Comparison of ENCODE assay signal across 31 cellular contexts in genomic region chr4:6013564-6013963, GRCh38. TPM values are rescaled to one million over a fixed set of nuclear protein-coding genes. Genes with fewer than 3 reads are reported as not detected.
DNase-seq lines count a peak whose midpoint lies in the region; ATAC-seq, FAIRE-seq and TF ChIP-seq lines count a peak whose summit lies in the region.
"Had no signal": no experiment of that assay in that cellular context is flagged by ENCODE, and none has a peak within 500 bp of the region (broad histone marks: within the 10 kb centered on the region; RNA-seq: fewer than 3 reads in every experiment).

No MANE protein-coding gene starts in this region.

- H3K36me3 ChIP-seq in bronchial epithelial cell (ENCODE audit: control insufficient read depth, insufficient read depth, low read length) (no peaks in the 10 kb centered on the region), kidney (ENCODE audit: control insufficient read depth in 1 of 2, insufficient read depth in 2 of 2, low read length in 2 of 2) (no peaks in the 10 kb centered on the region)
- H3K36me3 ChIP-seq: BE2C, BLaER1 had no signal

- DNase-seq in WTC11 (ENCODE audit: low spot score) (no peak), bronchial epithelial cell (ENCODE audit: low read depth) (no peak), kidney (peak; percentile 37), MCF 10A (ENCODE audit: unreplicated experiment) (no peak)
- DNase-seq: 8988T; ACHN; BE2C; C1 segment of cervical spinal cord; CD4-positive, alpha-beta memory T cell; CD4-positive, CD25-positive, alpha-beta regulatory T cell; CD8-positive, alpha-beta memory T cell; COR-L47; DMS 273 treated with DMSO at 0.1 percent for 48 hours; DMS153; DMS53; DMS79; DND-41; EL; GDM1 had no signal

- H3K4me3 Mint-ChIP-seq in WTC11 (no peak overlapping the region), MCF 10A (ENCODE audit: unreplicated experiment) (no peak overlapping the region)
- H3K4me3 Mint-ChIP-seq: CD14-positive monocyte; CD4-positive, alpha-beta memory T cell; CD4-positive, CD25-positive, alpha-beta regulatory T cell; CD8-positive, alpha-beta memory T cell had no signal

- ATAC-seq in WTC11 (no peak), GM21619 (IDR thresholded peaks at IDR 0.05; ENCODE audit: unreplicated experiment) (no peak), HG03108 (IDR thresholded peaks at IDR 0.05; ENCODE audit: unreplicated experiment) (no peak)
- ATAC-seq: GM12878 had no signal

- peaks cover 14% of the 10 kb centered on the region for H3K27me3 Mint-ChIP-seq in WTC11 (ENCODE audit: low read depth)
- no peaks in the 10 kb centered on the region for H3K27me3 Mint-ChIP-seq in MCF 10A (ENCODE audit: insufficient read depth, unreplicated experiment)

- CTCF ChIA-PET in WTC11 (lab: Charles Lee) (interaction anchor here (0.7 to 1.7 kb wide), 4 partner anchors 15 to 317 kb away, joined by 3 to 7 read pairs (median 4); no protein-coding TSS in a partner anchor), MCF 10A (lab: Yijun Ruan, JAX) (interaction anchor here (4.9 kb wide), 1 partner anchor 15 kb away, joined by 41 read pairs; no protein-coding TSS in a partner anchor)

- no peaks in the 10 kb centered on the region for H3K9me3 ChIP-seq in kidney (ENCODE audit: control insufficient read depth in 1 of 2, low read length in 2 of 2)
- H3K9me3 ChIP-seq: BE2C, BLaER1 had no signal

- no peak overlapping the region for H3K27ac ChIP-seq in kidney (ENCODE audit: low read depth in 2 of 2, low read length in 2 of 2)
- H3K27ac ChIP-seq: BLaER1 had no signal

- no TSS peak for BruUV-seq in MCF 10A (replicated peaks; lab: Mats Ljungman, UMichigan)

- POLR2A ChIA-PET in WTC11 (lab: Charles Lee): no interaction called here
- POLR2A ChIA-PET in MCF 10A (lab: Yijun Ruan, JAX): interaction anchor here (0.5 kb wide), 1 partner anchor 1583 kb away, joined by 3 read pairs; no protein-coding TSS in a partner anchor

- no peak overlapping the region for H3K9ac ChIP-seq in kidney (ENCODE audit: low read length in 2 of 2)
- H3K9ac ChIP-seq: BLaER1 had no signal

- H3K36me3 Mint-ChIP-seq in WTC11: no peaks in the 10 kb centered on the region
- H3K36me3 Mint-ChIP-seq in MCF 10A (ENCODE audit: insufficient read depth, unreplicated experiment): no peaks in the 10 kb centered on the region
- H3K36me3 Mint-ChIP-seq: CD14-positive monocyte; CD4-positive, alpha-beta memory T cell; CD4-positive, CD25-positive, alpha-beta regulatory T cell had no signal

- intact Hi-C loops in kidney (cut with DNase I): no loop called here
- intact Hi-C loops in MCF 10A (cut with micrococcal nuclease): no loop called here

- FAIRE-seq in bronchial epithelial cell (lab: Jason Lieb, UNC) (peak; percentile 40), kidney (lab: Jason Lieb, UNC) (no peak)
- FAIRE-seq: A204.1, GM12878, GM12892, GM18507 had no signal

- H3K27ac Mint-ChIP-seq in WTC11: no peak overlapping the region
- no peak overlapping the region for H3K27ac Mint-ChIP-seq in MCF 10A (ENCODE audit: low read depth, unreplicated experiment)
- H3K27ac Mint-ChIP-seq: CD14-positive monocyte; CD4-positive, CD25-positive, alpha-beta regulatory T cell; CD8-positive, alpha-beta memory T cell had no signal

- H3K4me3 ChIP-seq in bronchial epithelial cell (ENCODE audit: low read depth, low read length) (no peak overlapping the region), kidney (ENCODE audit: low read length in 2 of 2) (no peak overlapping the region)
- H3K4me3 ChIP-seq: BLaER1, GM12878 had no signal

- TF ChIP-seq CTCF in WTC11 (IDR thresholded peaks at IDR 0.05) (no peak), bronchial epithelial cell (IDR thresholded peaks at IDR 0.05; ENCODE audit: insufficient read depth, low read length, severe bottlenecking) (no peak), kidney (IDR thresholded peaks at IDR 0.05; ENCODE audit: borderline replicate concordance, extremely low read depth, insufficient read depth) (no peak), MCF 10A (IDR thresholded peaks at IDR 0.05; ENCODE audit: unreplicated experiment) (no peak)

- peaks cover 12% of the 10 kb centered on the region for H3K4me1 Mint-ChIP-seq in WTC11
- no peaks in the 10 kb centered on the region for H3K4me1 Mint-ChIP-seq in MCF 10A (ENCODE audit: insufficient read depth, unreplicated experiment)
- H3K4me1 Mint-ChIP-seq: CD14-positive monocyte; CD8-positive, alpha-beta memory T cell had no signal

- H3K4me1 ChIP-seq in kidney (ENCODE audit: control insufficient read depth in 1 of 2, insufficient read depth in 1 of 2, low read depth in 1 of 2, low read length in 2 of 2): no peaks in the 10 kb centered on the region

- H3K9me3 Mint-ChIP-seq in WTC11 (no peaks in the 10 kb centered on the region), MCF 10A (ENCODE audit: unreplicated experiment) (peaks cover 14% of the 10 kb centered on the region)
- H3K9me3 Mint-ChIP-seq: CD14-positive monocyte; CD4-positive, alpha-beta memory T cell; CD4-positive, CD25-positive, alpha-beta regulatory T cell; CD8-positive, alpha-beta memory T cell had no signal

- H3K27me3 ChIP-seq in bronchial epithelial cell (ENCODE audit: control insufficient read depth, insufficient read depth, low read length): no peaks in the 10 kb centered on the region
- H3K27me3 ChIP-seq: BE2C had no signal

TF ChIP-seq in WTC11, 78 proteins besides CTCF, POLR2A, EP300 and RAD21:
- TF ChIP-seq ZNF317 (CRISPR knock-in tag; IDR thresholded peaks at IDR 0.05; ENCODE audit: borderline replicate concordance, low read depth): peak; percentile 65; the same call in 1 of the 2 replicates
- peak; percentile 54 for TF ChIP-seq PRDM15 (CRISPR knock-in tag; IDR thresholded peaks at IDR 0.05)
- TF ChIP-seq SP1 (CRISPR knock-in tag; conservative IDR thresholded peaks at IDR 0.05): no peak
- no peak for TF ChIP-seq ERG (CRISPR knock-in tag; IDR thresholded peaks at IDR 0.05)

RNA-seq across cellular contexts. Expression of gene C4orf50, which starts 4.7 kb away (rescaled TPM):
- 0.17 to 0.32 TPM (median 0.30 TPM) in 3 replicates for total RNA-seq in WTC11 (2021)
- not detected in 2 replicates for total RNA-seq in bronchial epithelial cell
- 0.16 TPM for total RNA-seq in kidney
- polyA plus RNA-seq in kidney (ENCODE audit: insufficient read depth, low read depth, low replicate concordance): not detected
- not detected in 2 replicates for total RNA-seq in MCF 10A (2022)
- total RNA-seq: A673, Daoy, G401 had no signal
- polyA plus RNA-seq: AG04450, CD14-positive monocyte had no signal
